1 cellular context compared by ENCODE assay signal in genomic region chr11:69198891-69199582, GRCh38.
TF ChIP-seq lines count a peak whose summit lies in the region.

No MANE protein-coding gene starts in this region.

TF ChIP-seq in HepG2, 621 proteins besides CTCF, POLR2A, EP300 and RAD21 (continued from another document):
- TF ChIP-seq, protein P1, sequence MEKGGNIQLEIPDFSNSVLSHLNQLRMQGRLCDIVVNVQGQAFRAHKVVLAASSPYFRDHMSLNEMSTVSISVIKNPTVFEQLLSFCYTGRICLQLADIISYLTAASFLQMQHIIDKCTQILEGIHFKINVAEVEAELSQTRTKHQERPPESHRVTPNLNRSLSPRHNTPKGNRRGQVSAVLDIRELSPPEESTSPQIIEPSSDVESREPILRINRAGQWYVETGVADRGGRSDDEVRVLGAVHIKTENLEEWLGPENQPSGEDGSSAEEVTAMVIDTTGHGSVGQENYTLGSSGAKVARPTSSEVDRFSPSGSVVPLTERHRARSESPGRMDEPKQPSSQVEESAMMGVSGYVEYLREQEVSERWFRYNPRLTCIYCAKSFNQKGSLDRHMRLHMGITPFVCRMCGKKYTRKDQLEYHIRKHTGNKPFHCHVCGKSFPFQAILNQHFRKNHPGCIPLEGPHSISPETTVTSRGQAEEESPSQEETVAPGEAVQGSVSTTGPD (CRISPR knock-in tag; IDR thresholded peaks at IDR 0.05) = no peak
- TF ChIP-seq CCAR2 (optimal IDR thresholded peaks at IDR 0.05; ENCODE audit: low read depth, low read length) = no peak
- no peak for TF ChIP-seq KMT2A (CRISPR knock-in tag; IDR thresholded peaks at IDR 0.05)
